Comparison of ENCODE assay signal across 17 cellular contexts in the genomic region with DNA sequence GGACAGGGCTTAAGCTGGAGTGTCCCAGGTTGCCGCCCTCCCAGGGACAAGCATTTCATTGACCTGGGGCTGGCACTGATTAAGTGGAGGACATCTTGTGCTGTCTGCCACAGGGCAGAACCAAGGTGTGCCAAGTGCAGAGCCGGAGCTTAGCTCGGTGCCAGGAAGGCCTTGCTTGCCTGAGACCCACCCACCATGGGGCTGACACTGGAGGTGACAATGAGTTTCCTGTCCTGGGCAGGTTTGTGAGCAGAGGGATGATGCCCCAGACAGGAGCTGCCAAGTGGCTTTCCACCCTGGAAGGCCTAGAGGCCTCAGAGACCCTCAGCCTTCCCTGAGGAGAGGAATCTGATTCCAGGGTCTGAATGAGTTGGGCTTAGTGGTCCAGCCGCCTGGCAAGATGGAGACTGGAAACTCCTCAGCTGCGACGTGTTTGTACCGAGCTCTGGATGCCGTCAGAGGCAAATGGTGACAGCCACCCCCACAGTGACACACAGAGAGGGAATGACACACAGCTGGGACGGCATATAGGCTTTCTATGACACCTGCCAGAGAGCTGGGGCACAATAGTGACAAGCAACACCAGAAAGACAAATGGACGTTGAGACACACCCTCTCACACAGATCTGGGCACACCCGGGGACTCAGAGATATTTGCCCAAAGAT. TPM values are rescaled to one million over a fixed set of nuclear protein-coding genes. Genes with fewer than 3 reads are reported as not detected.
DNase-seq lines count a peak whose midpoint lies in the region; ATAC-seq and TF ChIP-seq lines count a peak whose summit lies in the region.
"Had no signal": no experiment of that assay in that cellular context is flagged by ENCODE, and none has a peak within 500 bp of the region (broad histone marks: within the 10 kb centered on the region; RNA-seq: fewer than 3 reads in every experiment).

No MANE protein-coding gene starts in this region.

- H3K27me3 Mint-ChIP-seq in brain (no peaks in the 10 kb centered on the region), endothelial cell (ENCODE audit: unreplicated experiment) (peaks cover 19% of the 10 kb centered on the region), neural progenitor cell (ENCODE audit: insufficient read depth, low read depth) (peaks cover 27% of the 10 kb centered on the region), H9 (ENCODE audit: low read depth) (peaks cover 66% of the 10 kb centered on the region)

- H4K20me1 ChIP-seq in neural progenitor cell (ENCODE audit: low read depth) (peaks cover 40% of the 10 kb centered on the region), H9 (ENCODE audit: control insufficient read depth, insufficient read depth, insufficient read length) (no peaks in the 10 kb centered on the region)

- H3K4me1 ChIP-seq in neural progenitor cell (peaks cover 10% of the 10 kb centered on the region), H9 (ENCODE audit: insufficient read depth, low read length) (no peaks in the 10 kb centered on the region)
- H3K4me1 ChIP-seq: HAP-1 had no signal

- no peak overlapping the region for H4K8ac ChIP-seq in H9 (replicated peaks; ENCODE audit: insufficient read length, low read depth, low read length)

- no peak overlapping the region for H3K4ac ChIP-seq in H9 (ENCODE audit: low read depth, low read length)

- H3K79me1 ChIP-seq in H9 (ENCODE audit: insufficient read depth, low read depth, low read length, poor library complexity, severe bottlenecking): no peaks in the 10 kb centered on the region

- no peak overlapping the region for H3K18ac ChIP-seq in H9 (ENCODE audit: insufficient read length, low read depth, low read length)

- H3K9ac ChIP-seq in neural progenitor cell: no peak overlapping the region
- H3K9ac ChIP-seq in H9 (ENCODE audit: extremely low read depth, insufficient read length, low read length): no peak overlapping the region

- no peak overlapping the region for H3K14ac ChIP-seq in H9 (ENCODE audit: insufficient read depth, low read length)

- no peak overlapping the region for H3K27ac ChIP-seq in neural progenitor cell
- no peak overlapping the region for H3K27ac ChIP-seq in H9 (ENCODE audit: insufficient read length, low read depth, low read length)
- H3K27ac ChIP-seq: HL-60 had no signal

- no peak for TF ChIP-seq CTCF in brain (conservative IDR thresholded peaks at IDR 0.05)
- TF ChIP-seq CTCF in endothelial cell (IDR thresholded peaks at IDR 0.05; ENCODE audit: unreplicated experiment): no peak
- no peak for TF ChIP-seq CTCF in neural progenitor cell (IDR thresholded peaks at IDR 0.05)
- no peak for TF ChIP-seq CTCF in H9 (conservative IDR thresholded peaks at IDR 0.05)

- H3K4me3 Mint-ChIP-seq in brain (peak overlapping the region; percentile 85 to 93 (median 89)), endothelial cell (ENCODE audit: unreplicated experiment) (peak overlapping the region; percentile 81), neural progenitor cell (peak overlapping the region; percentile 88), H9 (no peak overlapping the region; a peak in 1 of 5 replicates)
- H3K4me3 Mint-ChIP-seq: CD4-positive, CD25-positive, alpha-beta regulatory T cell had no signal

- WGBS in H9 (ENCODE audit: extremely low coverage, insufficient read length, low lambda C conversion rate): no CpG with 5 or more reads among the region's 11 CpGs

- H3K36me3 Mint-ChIP-seq in brain (no peaks in the 10 kb centered on the region), endothelial cell (ENCODE audit: low read depth, unreplicated experiment) (peaks cover 10% of the 10 kb centered on the region), neural progenitor cell (peaks cover 4% of the 10 kb centered on the region), H9 (ENCODE audit: insufficient read depth in 1 of 3, low read depth in 3 of 3) (no peaks in the 10 kb centered on the region; a peak in 1 of 7 replicates)
- H3K36me3 Mint-ChIP-seq: CD4-positive, CD25-positive, alpha-beta regulatory T cell; CD8-positive, alpha-beta memory T cell had no signal

- H3K9me3 Mint-ChIP-seq in brain (peaks cover 0 to 4% (median 0%) of the 10 kb centered on the region in 5 experiments), endothelial cell (ENCODE audit: unreplicated experiment) (no peaks in the 10 kb centered on the region), neural progenitor cell (no peaks in the 10 kb centered on the region), H9 (no peaks in the 10 kb centered on the region; a peak in 1 of 5 replicates)
- H3K9me3 Mint-ChIP-seq: CD4-positive, CD25-positive, alpha-beta regulatory T cell; CD8-positive, alpha-beta memory T cell had no signal

- peaks cover 94% of the 10 kb centered on the region for H3K27me3 ChIP-seq in neural progenitor cell
- H3K27me3 ChIP-seq in H9 (ENCODE audit: insufficient read depth, low read length): peaks cover 10% of the 10 kb centered on the region; the same call in 1 of the 2 replicates

- no peak overlapping the region for H3K4me3 ChIP-seq in neural progenitor cell
- H3K4me3 ChIP-seq: HAP-1 had no signal

- H3K4me2 ChIP-seq in neural progenitor cell: no peak overlapping the region
- no peak overlapping the region for H3K4me2 ChIP-seq in H9 (ENCODE audit: insufficient read depth, insufficient read length, low read length)

- H2BK20ac ChIP-seq in H9 (ENCODE audit: low read depth, low read length, poor library complexity, severe bottlenecking): no peak overlapping the region

- H3K4me1 Mint-ChIP-seq in brain: peaks cover 84% of the 10 kb centered on the region
- peaks cover 33% of the 10 kb centered on the region for H3K4me1 Mint-ChIP-seq in endothelial cell (ENCODE audit: unreplicated experiment)
- peaks cover 46% of the 10 kb centered on the region for H3K4me1 Mint-ChIP-seq in neural progenitor cell
- peaks cover 23 to 38% of the 10 kb centered on the region in 2 experiments for H3K4me1 Mint-ChIP-seq in H9

- ATAC-seq in HG02588 (IDR thresholded peaks at IDR 0.05; ENCODE audit: unreplicated experiment): no peak

- peaks cover 11% of the 10 kb centered on the region for H3K23me2 ChIP-seq in H9 (ENCODE audit: insufficient read length, low read depth, low read length, poor library complexity, severe bottlenecking)

- H3K79me2 ChIP-seq in neural progenitor cell (ENCODE audit: low read depth): no peaks in the 10 kb centered on the region
- H3K79me2 ChIP-seq in H9 (ENCODE audit: insufficient read depth, low read length): no peaks in the 10 kb centered on the region

- DNase-seq in endothelial cell (ENCODE audit: low spot score) (no peak), neural progenitor cell (ENCODE audit: low spot score) (no peak), NCI-H146 (lab: John Stamatoyannopoulos, UW) (no peak), H9 (no peak), LoVo (ENCODE audit: low spot score) (no peak)
- DNase-seq: ACHN; BE2C; CD4-positive, CD25-positive, alpha-beta regulatory T cell; CD8-positive, alpha-beta memory T cell; COR-L47; DMS 273 treated with DMSO at 0.1 percent for 48 hours; DND-41; EL had no signal

- H3K9me3 ChIP-seq in neural progenitor cell (ENCODE audit: low read depth) (no peaks in the 10 kb centered on the region), H9 (ENCODE audit: control insufficient read depth, low read depth, low read length) (no peaks in the 10 kb centered on the region)
- H3K9me3 ChIP-seq: BE2C, HAP-1 had no signal

- peaks cover 7% of the 10 kb centered on the region for H3F3A ChIP-seq in neural progenitor cell (ENCODE audit: low read depth)

- no peak overlapping the region for H2BK15ac ChIP-seq in H9 (ENCODE audit: low read depth, low read length)

- H2BK5ac ChIP-seq in H9 (ENCODE audit: insufficient read length, low read length): no peak overlapping the region

- H4K91ac ChIP-seq in H9 (ENCODE audit: insufficient read length, low read depth, low read length): no peak overlapping the region

- H3K27ac Mint-ChIP-seq in brain: peak overlapping the region; percentile 14 to 82 (median 69)
- H3K27ac Mint-ChIP-seq in endothelial cell (ENCODE audit: unreplicated experiment): no peak overlapping the region
- H3K27ac Mint-ChIP-seq in neural progenitor cell: no peak overlapping the region
- H3K27ac Mint-ChIP-seq in H9: 0 out of 7 replicates have a peak overlapping the region, but pooled peaks of 1 of the 3 experiments have one; percentile 46
- H3K27ac Mint-ChIP-seq: CD8-positive, alpha-beta memory T cell had no signal

- H4K5ac ChIP-seq in H9 (ENCODE audit: insufficient read length, low read depth, low read length): no peak overlapping the region

- H3T11ph ChIP-seq in H9 (ENCODE audit: low read length): no peak overlapping the region

- no peak overlapping the region for H3K56ac ChIP-seq in H9 (ENCODE audit: insufficient read length, low read depth, low read length)

- no peak overlapping the region for H2BK12ac ChIP-seq in H9 (ENCODE audit: insufficient read length, low read depth, low read length)

- H2AK5ac ChIP-seq in H9 (ENCODE audit: insufficient read length, low read length): no peak overlapping the region

- no peaks in the 10 kb centered on the region for H3K36me3 ChIP-seq in neural progenitor cell
- H3K36me3 ChIP-seq: BE2C, HAP-1 had no signal

- no peak overlapping the region for H2BK120ac ChIP-seq in H9 (ENCODE audit: low read depth, low read length, poor library complexity, severe bottlenecking)

- no peak overlapping the region for H2AFZ ChIP-seq in neural progenitor cell (replicated peaks)
- H2AFZ ChIP-seq in H9 (ENCODE audit: low read length): no peak overlapping the region

- no peak overlapping the region for H3K23ac ChIP-seq in H9 (ENCODE audit: insufficient read length, low read depth, low read length)

RNA-seq across cellular contexts. Expression of a gene that starts 2.6 kb away (rescaled TPM):
- polyA plus RNA-seq in brain (ENCODE audit: insufficient read depth, low read depth, low replicate concordance): 16.3 TPM
- total RNA-seq in endothelial cell (ENCODE audit: unreplicated experiment): 39.3 TPM
- total RNA-seq in neural progenitor cell (ENCODE audit: low replicate concordance): 0.39 and 0.56 TPM in 2 replicates
- 7.4 and 8.9 TPM in 2 replicates for total RNA-seq in H9 (2021)
- total RNA-seq: CD4-positive, CD25-positive, alpha-beta regulatory T cell; CD8-positive, alpha-beta memory T cell had no signal
- polyA plus RNA-seq: CD4-positive, CD25-positive, alpha-beta regulatory T cell; CD8-positive, alpha-beta memory T cell had no signal

Comparison
In these comparisons a context has a peak if more than half of its experiments do, and no peak if none do; other contexts are left out.
1. H3K27ac Mint-ChIP-seq: peak in brain (5 of 5); none in endothelial cell (single experiment) and neural progenitor cell (single experiment).
2. H3K4me3 Mint-ChIP-seq: peak in brain (5 of 5), endothelial cell (single experiment) and neural progenitor cell (single experiment); none in H9 (0 of 2).